10 cellular contexts compared by ENCODE assay signal in the genomic region with DNA sequence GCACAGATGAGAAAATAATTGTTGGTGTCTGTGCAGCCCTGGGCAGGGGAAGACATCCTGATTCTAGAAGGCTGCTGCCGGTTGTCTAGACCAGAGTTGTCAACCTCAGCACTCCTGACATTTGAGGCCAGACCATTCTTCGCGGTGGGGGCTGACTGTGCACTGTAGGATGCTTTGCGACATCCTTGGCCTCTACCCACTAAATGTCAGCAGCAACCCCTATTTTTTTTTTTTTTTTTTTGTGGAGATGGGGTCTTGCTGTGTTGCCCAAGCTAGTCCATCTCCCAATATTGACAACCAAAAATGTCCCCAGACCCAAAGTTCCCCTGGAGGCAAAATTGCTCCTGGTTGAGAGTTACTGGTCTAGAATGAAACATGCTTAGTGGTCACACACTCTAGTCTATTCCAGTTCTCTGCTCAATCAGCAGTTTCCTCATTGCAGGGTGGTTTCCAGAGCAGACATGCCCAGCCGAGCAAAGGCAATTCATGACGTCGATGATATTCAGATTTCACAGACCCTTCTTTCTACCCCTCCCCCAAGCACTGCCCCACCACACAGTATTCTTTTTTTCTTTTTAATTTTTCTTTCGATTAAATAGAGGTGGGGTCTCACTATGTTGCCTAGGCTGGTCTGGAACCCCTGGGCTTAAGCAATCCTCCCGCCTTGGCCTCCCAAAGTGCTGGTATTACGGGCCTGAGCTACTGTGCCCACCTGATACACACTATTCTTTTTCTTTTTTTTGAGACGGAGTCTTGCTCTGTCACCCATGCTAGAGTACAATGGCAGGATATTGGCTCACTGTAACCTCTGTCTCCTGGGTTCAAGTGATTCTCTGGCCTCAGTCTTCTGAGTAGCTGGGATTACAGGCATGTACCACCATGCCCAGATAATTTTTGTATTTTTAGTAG. TPM values are rescaled to one million over a fixed set of nuclear protein-coding genes. Genes with fewer than 3 reads are reported as not detected.
DNase-seq lines count a peak whose midpoint lies in the region; ATAC-seq and TF ChIP-seq lines count a peak whose summit lies in the region.
"Had no signal": no experiment of that assay in that cellular context is flagged by ENCODE, and none has a peak within 500 bp of the region (broad histone marks: within the 10 kb centered on the region; RNA-seq: fewer than 3 reads in every experiment).

No MANE protein-coding gene starts in this region.

- no peaks in the 10 kb centered on the region for H3K79me2 ChIP-seq in DOHH2 (ENCODE audit: control insufficient read depth, low read length)

- peak overlapping the region; percentile 81 for H3K4me2 ChIP-seq in DOHH2 (ENCODE audit: low read length)

- H3K27me3 Mint-ChIP-seq in mesothelial cell of epicardium (ENCODE audit: low read depth) = no peaks in the 10 kb centered on the region

- no peaks in the 10 kb centered on the region for H3K9me2 ChIP-seq in DOHH2 (replicated peaks; ENCODE audit: control insufficient read depth, low read length)

- TF ChIP-seq CTCF in DOHH2 (IDR thresholded peaks at IDR 0.05; ENCODE audit: low read depth, low read length, poor library complexity, severe bottlenecking) (no peak), GM20000 (IDR thresholded peaks at IDR 0.05; ENCODE audit: extremely low read depth, missing control alignments) (no peak), mesothelial cell of epicardium (IDR thresholded peaks at IDR 0.05; ENCODE audit: unreplicated experiment) (no peak)

- no peaks in the 10 kb centered on the region for H3K36me3 Mint-ChIP-seq in mesothelial cell of epicardium

- no peaks in the 10 kb centered on the region for H4K20me1 ChIP-seq in DOHH2 (ENCODE audit: control insufficient read depth, insufficient read depth, low read depth, low read length)

- no peak overlapping the region for H3K27ac Mint-ChIP-seq in mesothelial cell of epicardium

- H3F3A ChIP-seq in DOHH2 (ENCODE audit: control insufficient read depth, insufficient read depth) = peaks cover 43% of the 10 kb centered on the region

- no peaks in the 10 kb centered on the region for H3K9me3 Mint-ChIP-seq in mesothelial cell of epicardium

- H3K27ac ChIP-seq in DOHH2 (ENCODE audit: low read depth, low read length) = peak overlapping the region; percentile 89
- peak overlapping the region; percentile 38 for H3K27ac ChIP-seq in epithelial cell of prostate

- H3K36me3 ChIP-seq in DOHH2 (ENCODE audit: control insufficient read depth, low read length) = no peaks in the 10 kb centered on the region

- DNase-seq in GM20000 (ENCODE audit: low spot score) (peak; percentile 69), epithelial cell of prostate (ENCODE audit: low read depth, low spot score) (no peak), mesothelial cell of epicardium (ENCODE audit: low spot score in 2 of 2, unreplicated experiment in 2 of 2) (no peak), iPS-NIHi11 (ENCODE audit: low spot score) (no peak)
- DNase-seq in stimulated activated CD8-positive, alpha-beta memory T cell treated with anti-CD3 and anti-CD28 coated beads, Interleukin-4, amount 100 ng/mL, for 48 hours = no peak
- DNase-seq: DND-41, NCI-H1105 treated with DMSO at 0.1 percent for 48 hours had no signal

- H3K4me1 Mint-ChIP-seq in mesothelial cell of epicardium = peaks cover 11% of the 10 kb centered on the region

- H3K4me1 ChIP-seq in DOHH2 (ENCODE audit: control insufficient read depth, low read length) = peaks cover 99% of the 10 kb centered on the region

- peak; percentile 52 for ATAC-seq in HG03439 (IDR thresholded peaks at IDR 0.05; ENCODE audit: unreplicated experiment)
- ATAC-seq in HG03342 (IDR thresholded peaks at IDR 0.05; ENCODE audit: unreplicated experiment) = no peak

- no peaks in the 10 kb centered on the region for H3K9me3 ChIP-seq in DOHH2 (ENCODE audit: control insufficient read depth, insufficient read depth, low read length)

- H3K4me3 ChIP-seq in DOHH2 (ENCODE audit: low read length) = peak overlapping the region; percentile 72

- no peak overlapping the region for H3K4me3 Mint-ChIP-seq in mesothelial cell of epicardium

- H3K27me3 ChIP-seq in DOHH2 (ENCODE audit: control insufficient read depth, low read length) = no peaks in the 10 kb centered on the region

RNA-seq across cellular contexts. Expression of a gene that starts 9.0 kb away (rescaled TPM):
- total RNA-seq in mesothelial cell of epicardium = 0.16 TPM in 1 of 3 replicates, not detected in the others

RNA-seq across cellular contexts. Expression of a gene that starts 13.2 kb away (rescaled TPM):
- total RNA-seq in mesothelial cell of epicardium = 47.7 to 52.7 TPM (median 52.0 TPM) in 3 replicates

RNA-seq across cellular contexts. Expression of a gene that starts 24.6 kb away (rescaled TPM):
- 0.60 to 1.2 TPM (median 1.1 TPM) in 3 replicates for total RNA-seq in mesothelial cell of epicardium

RNA-seq across cellular contexts. Expression of a gene that starts 26.6 kb away (rescaled TPM):
- 85.5 to 96.8 TPM (median 86.4 TPM) in 3 replicates for total RNA-seq in mesothelial cell of epicardium

RNA-seq across cellular contexts. Expression of a gene that starts 31.7 kb away (rescaled TPM):
- 23.3 to 25.7 TPM (median 23.3 TPM) in 3 replicates for total RNA-seq in mesothelial cell of epicardium
